Comparison of ENCODE assay signal across 8 cellular contexts in the genomic region with DNA sequence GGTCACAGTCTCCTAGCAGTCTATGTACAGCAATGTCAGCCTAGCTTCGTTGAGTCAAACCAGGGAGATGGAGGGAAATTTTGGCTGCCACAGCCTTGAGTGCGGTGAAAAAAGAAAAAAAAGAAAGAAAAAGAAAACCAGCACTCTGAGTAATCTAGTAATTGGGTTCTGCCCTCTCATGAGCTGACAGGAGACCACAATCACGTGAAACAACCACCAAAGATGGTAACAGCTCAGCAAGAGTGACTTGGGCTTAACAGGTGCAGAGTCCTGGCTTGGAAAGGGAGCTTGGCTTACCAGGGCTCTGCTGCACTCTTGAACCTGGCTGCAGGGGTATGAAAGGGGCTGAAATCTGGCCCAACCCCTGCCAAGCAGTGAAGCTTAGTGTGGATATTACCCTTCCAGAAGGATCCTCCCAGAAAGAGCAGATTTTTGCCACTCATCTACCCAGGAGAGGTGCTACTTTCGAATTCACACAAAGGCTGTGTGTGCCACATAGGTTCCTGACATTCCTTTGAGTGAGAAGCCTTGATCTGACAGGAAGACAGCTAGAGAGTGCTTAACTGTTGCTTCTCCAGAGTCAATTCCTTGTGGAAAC.
A peak's percentile ranks its signal among the peaks of the same experiment; 100 is the strongest.
DNase-seq lines count a peak whose midpoint lies in the region; ATAC-seq and TF ChIP-seq lines count a peak whose summit lies in the region.

No MANE protein-coding gene starts in this region.

- ATAC-seq in GM21786 (IDR thresholded peaks at IDR 0.05; ENCODE audit: unreplicated experiment) (peak; percentile 89), mucosa of descending colon (no peak)

- H3K27me3 ChIP-seq in Peyer's patch (no peaks in the 10 kb centered on the region), colonic mucosa (no peaks in the 10 kb centered on the region)

- TF ChIP-seq CTCF in Peyer's patch (IDR thresholded peaks at IDR 0.05) (no peak), mucosa of descending colon (IDR thresholded peaks at IDR 0.05) (no peak), colonic mucosa (IDR thresholded peaks at IDR 0.05) (no peak)

- H3K9ac ChIP-seq in colonic mucosa (ENCODE audit: low read depth in 2 of 2, low read length in 2 of 2): no peak overlapping the region

- peak overlapping the region in 1 of 4 donors; percentile 55 for H3K27ac ChIP-seq in Peyer's patch
- H3K27ac ChIP-seq in colonic mucosa: no peak overlapping the region

- H3K9me3 ChIP-seq in Peyer's patch (no peaks in the 10 kb centered on the region), mucosa of descending colon (no peaks in the 10 kb centered on the region), colonic mucosa (no peaks in the 10 kb centered on the region)

- H3K4me1 ChIP-seq in Peyer's patch: peaks cover 0 to 11% (median 1%) of the 10 kb centered on the region in 4 donors
- H3K4me1 ChIP-seq in mucosa of descending colon (ENCODE audit: low read depth): peaks cover 23% of the 10 kb centered on the region
- H3K4me1 ChIP-seq in colonic mucosa: no peaks in the 10 kb centered on the region

- no peaks in the 10 kb centered on the region for H3K36me3 ChIP-seq in Peyer's patch
- no peaks in the 10 kb centered on the region for H3K36me3 ChIP-seq in mucosa of descending colon (ENCODE audit: low read depth)
- H3K36me3 ChIP-seq in colonic mucosa: no peaks in the 10 kb centered on the region

- TF ChIP-seq POLR2A in Peyer's patch (IDR thresholded peaks at IDR 0.05): no peak

- H3K4me3 ChIP-seq in Peyer's patch (no peak overlapping the region), mucosa of descending colon (no peak overlapping the region), colonic mucosa (no peak overlapping the region)

- intact Hi-C loops in mucosa of descending colon (cut with DNase I, micrococcal nuclease): no loop called here
- intact Hi-C loops in colonic mucosa (cut with DNase I): loop anchor here (5.0 kb wide), 1 partner anchor 123 kb away; no protein-coding TSS in a partner anchor

- DNase-seq in Daoy (ENCODE audit: low read depth): peak; percentile 74
- DNase-seq in Peyer's patch: peak in 2 of 3 donors; percentile 63 to 66
- DNase-seq in activated naive CD8-positive, alpha-beta T cell treated with anti-CD3 and anti-CD28 coated beads, Interleukin-2, amount 50 U/mL, for 16 hours (ENCODE audit: low read depth, low spot score): peak; percentile 42
- DNase-seq in stimulated activated CD4-positive, alpha-beta T cell treated with anti-CD3 and anti-CD28 coated beads, TNF-alpha, amount 100 ng/mL, for 24 hours (ENCODE audit: low read depth in 3 of 3): peak; percentile 46 to 65 (median 51)
- DNase-seq in mucosa of descending colon: no peak
- no peak for DNase-seq in colonic mucosa
- DNase-seq in NCI-H1930 (lab: John Stamatoyannopoulos, UW): no peak

Comparison
In these comparisons a context has a peak if more than half of its experiments do, and no peak if none do; other contexts are left out.
1. DNase-seq: peak in Daoy (single experiment), Peyer's patch (2 of 3), activated naive CD8-positive, alpha-beta T cell treated with anti-CD3 and anti-CD28 coated beads, Interleukin-2, amount 50 U/mL, for 16 hours (single experiment) and stimulated activated CD4-positive, alpha-beta T cell treated with anti-CD3 and anti-CD28 coated beads, TNF-alpha, amount 100 ng/mL, for 24 hours (3 of 3); none in mucosa of descending colon (0 of 3), colonic mucosa (single experiment) and NCI-H1930 (0 of 2).